In genomic region chr10:72567421-72567820, GRCh38 we compare ENCODE assay signal across 13 cellular contexts. TPM values are rescaled to one million over a fixed set of nuclear protein-coding genes. Genes with fewer than 3 reads are reported as not detected.
DNase-seq lines count a peak whose midpoint lies in the region; ATAC-seq, FAIRE-seq and TF ChIP-seq lines count a peak whose summit lies in the region.
"Had no signal": no experiment of that assay in that cellular context is flagged by ENCODE, and none has a peak within 500 bp of the region (broad histone marks: within the 10 kb centered on the region; RNA-seq: fewer than 3 reads in every experiment).

No MANE protein-coding gene starts in this region.

- no peak for DNase-seq in stimulated activated naive CD8-positive, alpha-beta T cell treated with anti-CD3 and anti-CD28 coated beads, Interleukin-15, amount 100 ng/mL, for 72 hours
- peak; percentile 45 for DNase-seq in astrocyte (ENCODE audit: low read depth)
- peak in 1 of 3 donors; percentile 20 for DNase-seq in right cardiac atrium
- DNase-seq in ureter (ENCODE audit: low spot score): no peak
- no peak for DNase-seq in HuH-7 (ENCODE audit: low spot score)
- no peak for DNase-seq in SKM-1 treated with dmso at 0.1 percent for 144 hours (lab: John Stamatoyannopoulos, UW; ENCODE audit: unreplicated experiment)
- DNase-seq: activated CD8-positive, alpha-beta T cell treated with anti-CD3 and anti-CD28 coated beads for 36 hours; stimulated activated CD4-positive, alpha-beta T cell treated with anti-CD3 and anti-CD28 coated beads, Interleukin-2, amount 100 ng/mL, for 24 hours; testis had no signal

- WGBS in right cardiac atrium: 54% methylated on average over 3 of the region's 3 CpGs

- peak overlapping the region; percentile 53 for H3K27ac Mint-ChIP-seq in stimulated activated naive CD8-positive, alpha-beta T cell treated with anti-CD3 and anti-CD28 coated beads, Interleukin-15, Interleukin-2, amounts not matched to agents 100 ng/mL and 50 ng/mL, for 24 hours
- H3K27ac Mint-ChIP-seq in stimulated activated naive CD8-positive, alpha-beta T cell treated with anti-CD3 and anti-CD28 coated beads, Interleukin-15, amount 100 ng/mL, for 72 hours: no peak overlapping the region
- H3K27ac Mint-ChIP-seq in astrocyte (ENCODE audit: unreplicated experiment): no peak overlapping the region
- H3K27ac Mint-ChIP-seq: activated CD8-positive, alpha-beta T cell treated with anti-CD3 and anti-CD28 coated beads for 36 hours had no signal

- H3K27me3 ChIP-seq in astrocyte (ENCODE audit: insufficient read depth, low read length): no peaks in the 10 kb centered on the region
- no peaks in the 10 kb centered on the region for H3K27me3 ChIP-seq in right cardiac atrium (ENCODE audit: control insufficient read depth, insufficient read depth)
- H3K27me3 ChIP-seq: gastroesophageal sphincter, SJCRH30, testis had no signal

- no peak for ATAC-seq in stimulated activated naive CD8-positive, alpha-beta T cell treated with anti-CD3 and anti-CD28 coated beads, Interleukin-15, amount 100 ng/mL, for 72 hours
- ATAC-seq in right cardiac atrium: peak; percentile 90 to 94
- ATAC-seq in HG02623 (IDR thresholded peaks at IDR 0.05; ENCODE audit: unreplicated experiment): no peak
- ATAC-seq: activated CD8-positive, alpha-beta T cell treated with anti-CD3 and anti-CD28 coated beads for 36 hours; gastroesophageal sphincter had no signal

- no peak overlapping the region for H3K9ac ChIP-seq in astrocyte (ENCODE audit: low read length)

- peaks cover 35% of the 10 kb centered on the region for H3K36me3 Mint-ChIP-seq in stimulated activated naive CD8-positive, alpha-beta T cell treated with anti-CD3 and anti-CD28 coated beads, Interleukin-15, Interleukin-2, amounts not matched to agents 100 ng/mL and 50 ng/mL, for 24 hours (ENCODE audit: low read depth)
- peaks cover 15% of the 10 kb centered on the region for H3K36me3 Mint-ChIP-seq in astrocyte (ENCODE audit: low read depth, unreplicated experiment)

- intact Hi-C loops in right cardiac atrium (cut with DNase I): no loop called here

- no peaks in the 10 kb centered on the region for H3K79me2 ChIP-seq in astrocyte (ENCODE audit: insufficient read depth, low read length)

- H3K4me2 ChIP-seq in astrocyte (ENCODE audit: low read length): no peak overlapping the region

- H3K27ac ChIP-seq in astrocyte (ENCODE audit: low read depth, low read length) (no peak overlapping the region), right cardiac atrium (ENCODE audit: low read length) (peak overlapping the region; percentile 87)
- H3K27ac ChIP-seq: gastroesophageal sphincter, SJCRH30, testis had no signal

- peaks cover 3% of the 10 kb centered on the region for H3K9me3 Mint-ChIP-seq in stimulated activated naive CD8-positive, alpha-beta T cell treated with anti-CD3 and anti-CD28 coated beads, Interleukin-15, Interleukin-2, amounts not matched to agents 100 ng/mL and 50 ng/mL, for 24 hours
- no peaks in the 10 kb centered on the region for H3K9me3 Mint-ChIP-seq in stimulated activated naive CD8-positive, alpha-beta T cell treated with anti-CD3 and anti-CD28 coated beads, Interleukin-15, amount 100 ng/mL, for 72 hours
- H3K9me3 Mint-ChIP-seq in astrocyte (ENCODE audit: unreplicated experiment): no peaks in the 10 kb centered on the region
- H3K9me3 Mint-ChIP-seq: activated CD8-positive, alpha-beta T cell treated with anti-CD3 and anti-CD28 coated beads for 36 hours had no signal

- TF ChIP-seq CTCF in astrocyte (IDR thresholded peaks at IDR 0.05; ENCODE audit: insufficient read depth, low read depth, low read length): no peak

- peaks cover 25% of the 10 kb centered on the region for H3K4me1 Mint-ChIP-seq in stimulated activated naive CD8-positive, alpha-beta T cell treated with anti-CD3 and anti-CD28 coated beads, Interleukin-15, Interleukin-2, amounts not matched to agents 100 ng/mL and 50 ng/mL, for 24 hours (ENCODE audit: low read depth)
- peaks cover 36% of the 10 kb centered on the region for H3K4me1 Mint-ChIP-seq in stimulated activated naive CD8-positive, alpha-beta T cell treated with anti-CD3 and anti-CD28 coated beads, Interleukin-15, amount 100 ng/mL, for 72 hours
- H3K4me1 Mint-ChIP-seq in astrocyte (ENCODE audit: low read depth, unreplicated experiment): peaks cover 4% of the 10 kb centered on the region

- FAIRE-seq in astrocyte (lab: Jason Lieb, UNC): peak; percentile 9

- no peaks in the 10 kb centered on the region for H3K27me3 Mint-ChIP-seq in stimulated activated naive CD8-positive, alpha-beta T cell treated with anti-CD3 and anti-CD28 coated beads, Interleukin-15, Interleukin-2, amounts not matched to agents 100 ng/mL and 50 ng/mL, for 24 hours
- no peaks in the 10 kb centered on the region for H3K27me3 Mint-ChIP-seq in stimulated activated naive CD8-positive, alpha-beta T cell treated with anti-CD3 and anti-CD28 coated beads, Interleukin-15, amount 100 ng/mL, for 72 hours
- H3K27me3 Mint-ChIP-seq in astrocyte (ENCODE audit: low read depth, unreplicated experiment): no peaks in the 10 kb centered on the region
- H3K27me3 Mint-ChIP-seq: activated CD8-positive, alpha-beta T cell treated with anti-CD3 and anti-CD28 coated beads for 36 hours had no signal

- H3K9me3 ChIP-seq in astrocyte (ENCODE audit: insufficient read depth, low read depth, low read length) (no peaks in the 10 kb centered on the region), right cardiac atrium (ENCODE audit: control insufficient read depth, low read length) (no peaks in the 10 kb centered on the region)
- H3K9me3 ChIP-seq: gastroesophageal sphincter, SJCRH30, testis had no signal

- no peak overlapping the region for H3K4me3 Mint-ChIP-seq in stimulated activated naive CD8-positive, alpha-beta T cell treated with anti-CD3 and anti-CD28 coated beads, Interleukin-15, Interleukin-2, amounts not matched to agents 100 ng/mL and 50 ng/mL, for 24 hours
- H3K4me3 Mint-ChIP-seq in stimulated activated naive CD8-positive, alpha-beta T cell treated with anti-CD3 and anti-CD28 coated beads, Interleukin-15, amount 100 ng/mL, for 72 hours: no peak overlapping the region
- no peak overlapping the region for H3K4me3 Mint-ChIP-seq in astrocyte (ENCODE audit: unreplicated experiment)
- H3K4me3 Mint-ChIP-seq: activated CD8-positive, alpha-beta T cell treated with anti-CD3 and anti-CD28 coated beads for 36 hours had no signal

- H4K20me1 ChIP-seq in astrocyte (ENCODE audit: insufficient read depth, low read length): peaks cover 17% of the 10 kb centered on the region

- H3K4me1 ChIP-seq in astrocyte (ENCODE audit: insufficient read depth, low read length) (peaks cover 5% of the 10 kb centered on the region), right cardiac atrium (ENCODE audit: control insufficient read depth, insufficient read depth, low read length) (peaks cover 1% of the 10 kb centered on the region)
- H3K4me1 ChIP-seq: SJCRH30, testis had no signal

- peaks cover 2% of the 10 kb centered on the region for H3K36me3 ChIP-seq in astrocyte (ENCODE audit: insufficient read depth, low read length)

- H2AFZ ChIP-seq in astrocyte (ENCODE audit: low read depth, low read length): no peak overlapping the region

- H3K4me3 ChIP-seq in astrocyte (ENCODE audit: insufficient read depth, low read depth, low read length) (no peak overlapping the region), right cardiac atrium (ENCODE audit: low read length) (no peak overlapping the region)
- H3K4me3 ChIP-seq: gastroesophageal sphincter, SJCRH30, testis had no signal

RNA-seq across cellular contexts. Expression of gene MICU1, which starts 58.5 kb away (rescaled TPM):
- 28.7 and 31.3 TPM in 2 replicates for total RNA-seq in astrocyte
- total RNA-seq in right cardiac atrium: 10 to 100 TPM; 41.3 to 51.2 (median 44.4) TPM
- polyA plus RNA-seq in right cardiac atrium: 35.3 TPM
- 48.2 TPM for total RNA-seq in ureter

Comparison
In these comparisons a context has a peak if more than half of its experiments do, and no peak if none do; other contexts are left out.
1. ATAC-seq: peak in right cardiac atrium (2 of 2); none in stimulated activated naive CD8-positive, alpha-beta T cell treated with anti-CD3 and anti-CD28 coated beads, Interleukin-15, amount 100 ng/mL, for 72 hours (single experiment) and HG02623 (single experiment).